Comparison of ENCODE assay signal across 17 cellular contexts in the genomic region with DNA sequence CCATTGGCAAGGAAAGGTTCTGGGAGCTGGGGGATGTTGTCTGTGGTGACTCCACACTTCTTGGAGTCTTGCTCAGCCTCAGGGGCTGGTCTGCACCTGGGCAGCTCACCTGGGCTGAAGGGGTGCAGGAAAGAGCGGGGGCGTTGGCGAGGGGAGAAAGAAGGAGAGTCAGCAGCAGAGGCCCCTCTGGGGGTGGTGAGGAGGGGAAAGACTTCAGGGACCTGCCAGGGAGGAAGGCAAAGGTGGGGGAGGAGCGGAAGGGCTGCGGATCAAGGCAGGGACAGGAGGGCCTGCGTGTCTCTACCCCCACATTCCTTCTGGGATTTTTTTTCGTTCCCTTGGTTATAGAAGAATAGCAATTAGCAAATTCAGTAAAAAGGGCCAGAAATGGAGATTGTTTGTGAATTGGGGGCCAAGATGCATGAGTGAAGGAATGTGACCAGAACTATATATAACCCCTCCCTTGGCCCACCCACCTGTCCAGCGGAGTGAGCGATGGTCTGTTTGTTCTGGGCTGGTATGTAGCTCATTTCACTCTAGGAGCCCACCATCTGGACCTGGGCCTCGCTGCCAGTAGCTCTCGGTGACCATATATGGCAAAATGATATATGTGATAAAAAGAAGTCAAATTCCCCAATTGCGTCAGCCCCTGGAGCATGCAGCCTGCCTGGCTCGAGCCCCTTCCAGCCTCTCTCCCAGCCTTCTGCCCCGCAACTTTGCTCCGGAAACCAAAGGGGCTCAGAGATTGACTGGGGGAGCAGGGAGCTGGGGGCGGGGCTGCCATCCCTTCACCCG. TPM values are rescaled to one million over a fixed set of nuclear protein-coding genes. Genes with fewer than 3 reads are reported as not detected.
DNase-seq lines count a peak whose midpoint lies in the region; ATAC-seq, FAIRE-seq and TF ChIP-seq lines count a peak whose summit lies in the region.
"Had no signal": no experiment of that assay in that cellular context is flagged by ENCODE, and none has a peak within 500 bp of the region (broad histone marks: within the 10 kb centered on the region; RNA-seq: fewer than 3 reads in every experiment).

No MANE protein-coding gene starts in this region.

- intact Hi-C loops in Right ventricle myocardium superior (cut with DNase I) (no loop called here), cardiac septum (cut with DNase I) (no loop called here)

- no peak for TF ChIP-seq POLR2A in GM12892 (IDR thresholded peaks at IDR 0.05; ENCODE audit: low read depth, low read length)

- DNase-seq in Right ventricle myocardium superior (no peak), cardiac septum (ENCODE audit: low spot score) (no peak), fibroblast of peridontal ligament (ENCODE audit: extremely low read depth) (peak; percentile 25), mesenteric fat pad (ENCODE audit: low spot score) (peak; percentile 76), activated T-cell treated with anti-CD3 and anti-CD28 coated beads for 4 hours (no peak), GM12892 (ENCODE audit: insufficient read length) (no peak), GF-D8 (lab: John Stamatoyannopoulos, UW) (no peak)
- DNase-seq in effector CD8-positive, alpha-beta T cell (lab: John Stamatoyannopoulos, UW) = no peak
- DNase-seq: NCI-H1105 treated with DMSO at 0.1 percent for 48 hours; NK-92 treated with Interleukin-12 subunit alpha and Interleukin-12 subunit beta, amount 100 ng/mL, for 24 hours; pancreas; stimulated activated CD4-positive, alpha-beta T cell treated with anti-CD3 and anti-CD28 coated beads, Interleukin-4, amount 100 ng/mL, for 1 hour; stimulated activated naive CD8-positive, alpha-beta T cell treated with anti-CD3 and anti-CD28 coated beads, Interleukin-15, amount 100 ng/mL, for 72 hours had no signal

- peak; percentile 9 for ATAC-seq in Right ventricle myocardium superior (ENCODE audit: poor library complexity)
- ATAC-seq: stimulated activated naive CD8-positive, alpha-beta T cell treated with anti-CD3 and anti-CD28 coated beads, Interleukin-15, amount 100 ng/mL, for 72 hours had no signal

- FAIRE-seq in GM12892 (lab: Jason Lieb, UNC) = no peak
- FAIRE-seq: GM18507, keratinocyte, pancreas had no signal

RNA-seq across cellular contexts. Expression of gene CCDC42, which starts 47.5 kb away (rescaled TPM):
- total RNA-seq in Right ventricle myocardium superior = not detected
- not detected for total RNA-seq in cardiac septum
- not detected for total RNA-seq in mesenteric fat pad
- not detected for polyA plus RNA-seq in GM12892 (2012; ENCODE audit: missing spikeins)
- total RNA-seq: A172, pancreas had no signal
- polyA plus RNA-seq: adipose tissue, keratinocyte had no signal

Comparison
In these comparisons a context has a peak if more than half of its experiments do, and no peak if none do; other contexts are left out.
1. DNase-seq: peak in fibroblast of peridontal ligament (single experiment) and mesenteric fat pad (single experiment); none in Right ventricle myocardium superior (single experiment), cardiac septum (single experiment), effector CD8-positive, alpha-beta T cell (single experiment), activated T-cell treated with anti-CD3 and anti-CD28 coated beads for 4 hours (single experiment), GM12892 (single experiment) and GF-D8 (single experiment).